20 cellular contexts compared by ENCODE assay signal in genomic region chr9:75274781-75275180, GRCh38.
DNase-seq lines count a peak whose midpoint lies in the region; ATAC-seq, FAIRE-seq and TF ChIP-seq lines count a peak whose summit lies in the region.
"Had no signal": no experiment of that assay in that cellular context is flagged by ENCODE, and none has a peak within 500 bp of the region (broad histone marks: within the 10 kb centered on the region; RNA-seq: fewer than 3 reads in every experiment).

No MANE protein-coding gene starts in this region.

- H3K4me1 ChIP-seq in liver (ENCODE audit: control insufficient read depth in 4 of 4, insufficient read depth in 4 of 4, low read length in 3 of 4) (peaks cover 0 to 2% (median under 1%) of the 10 kb centered on the region in 4 donors), HepG2 (ENCODE audit: insufficient read depth, low read length) (no peaks in the 10 kb centered on the region)
- H3K4me1 ChIP-seq: A549; BLaER1 treated with 17β-estradiol and CSF1 and Interleukin-3, amounts not matched to agents 10 nM and 100 nM; Caco-2 had no signal

- no peak overlapping the region for H3K4me2 ChIP-seq in HepG2 (ENCODE audit: low read depth, low read length)
- H3K4me2 ChIP-seq: A549; BLaER1 treated with 17β-estradiol and CSF1 and Interleukin-3, amounts not matched to agents 10 nM and 100 nM had no signal

- CTCF ChIA-PET in HepG2 (lab: Yijun Ruan, JAX; ENCODE audit: low intra/inter-chr PET ratio, low total read pairs) = no interaction called here

- no peak overlapping the region for H3K4me3 ChIP-seq in liver (ENCODE audit: low read depth in 1 of 3, low read length in 3 of 3)
- no peak overlapping the region for H3K4me3 ChIP-seq in HepG2 (replicated peaks in 1 of 3; ENCODE audit: insufficient read depth in 1 of 3, low read depth in 2 of 3, low read length in 3 of 3)
- H3K4me3 ChIP-seq: A549; BLaER1 treated with 17β-estradiol and CSF1 and Interleukin-3, amounts not matched to agents 10 nM and 100 nM had no signal

- BruUV-seq in HepG2 (replicated peaks; lab: Mats Ljungman, UMichigan) = no TSS peak

- POLR2A ChIA-PET in HepG2 (lab: Yijun Ruan, JAX) = no interaction called here

- H3K27me3 ChIP-seq in liver (ENCODE audit: control insufficient read depth in 4 of 4, insufficient read depth in 4 of 4, low read length in 3 of 4) (no peaks in the 10 kb centered on the region), HepG2 (ENCODE audit: control insufficient read depth in 1 of 2, insufficient read depth in 2 of 2, low read length in 2 of 2) (no peaks in the 10 kb centered on the region; a peak in 1 of 5 replicates)
- H3K27me3 ChIP-seq: BLaER1 treated with 17β-estradiol and CSF1 and Interleukin-3, amounts not matched to agents 10 nM and 100 nM had no signal

- TF ChIP-seq EP300 in HepG2 (IDR thresholded peaks at IDR 0.05; ENCODE audit: low read depth in 2 of 2, low read length in 2 of 2) = no peak
- TF ChIP-seq EP300 in HepG2 (CRISPR knock-in tag; IDR thresholded peaks at IDR 0.05; ENCODE audit: borderline replicate concordance) = no peak

- intact Hi-C loops in HepG2 (cut with micrococcal nuclease; ENCODE audit: unreplicated experiment) = no loop called here

- H3K79me2 ChIP-seq in HepG2 (ENCODE audit: insufficient read depth, low read length) = no peaks in the 10 kb centered on the region

- no peak overlapping the region for H3K27ac ChIP-seq in liver (ENCODE audit: low read depth in 1 of 2, low read length in 2 of 2)
- H3K27ac ChIP-seq in HepG2 (ENCODE audit: extremely low read length, insufficient read depth, low read length) = no peak overlapping the region
- H3K27ac ChIP-seq: 22Rv1; A549; BLaER1 treated with 17β-estradiol and CSF1 and Interleukin-3, amounts not matched to agents 10 nM and 100 nM; C4-2B had no signal

- DNase-seq in HepG2 (ENCODE audit: low spot score) = no peak
- DNase-seq in renal cortical epithelial cell (ENCODE audit: low read depth) = peak; percentile 20
- DNase-seq in NCI-H748 (lab: John Stamatoyannopoulos, UW; ENCODE audit: unreplicated experiment) = no peak
- DNase-seq: AML-193; Caco-2; Calu3; CD4-positive, alpha-beta T cell; CD8-positive, alpha-beta T cell; DMS79 treated with DMSO at 0.1 percent for 48 hours; GF-D8 had no signal

- TF ChIP-seq RAD21 in liver (IDR thresholded peaks at IDR 0.05) = no peak
- no peak for TF ChIP-seq RAD21 in HepG2 (CRISPR knock-in tag; IDR thresholded peaks at IDR 0.05)

- no peak for TF ChIP-seq POLR2A in HepG2 (IDR thresholded peaks at IDR 0.05; ENCODE audit: insufficient read depth in 1 of 2, low read depth in 2 of 2, low read length in 2 of 2)

- H4K20me1 ChIP-seq in HepG2 (ENCODE audit: insufficient read depth, low read length) = no peaks in the 10 kb centered on the region
- H4K20me1 ChIP-seq: BLaER1 treated with 17β-estradiol and CSF1 and Interleukin-3, amounts not matched to agents 10 nM and 100 nM had no signal

- no peak overlapping the region for H2AFZ ChIP-seq in HepG2 (ENCODE audit: low read length)

- H3K9ac ChIP-seq in liver (ENCODE audit: low read depth in 1 of 2, low read length in 2 of 2) (no peak overlapping the region), HepG2 (ENCODE audit: insufficient read depth, low read depth, low read length) (no peak overlapping the region)
- H3K9ac ChIP-seq: BLaER1 treated with 17β-estradiol and CSF1 and Interleukin-3, amounts not matched to agents 10 nM and 100 nM had no signal

- H3K36me3 ChIP-seq in liver (ENCODE audit: control insufficient read depth in 4 of 4, insufficient read depth in 3 of 4, low read depth in 1 of 4, low read length in 3 of 4) (no peaks in the 10 kb centered on the region), HepG2 (replicated peaks in 1 of 2; ENCODE audit: control insufficient read depth in 1 of 2, insufficient read depth in 2 of 2, low read length in 2 of 2) (no peaks in the 10 kb centered on the region)
- H3K36me3 ChIP-seq: BLaER1 treated with 17β-estradiol and CSF1 and Interleukin-3, amounts not matched to agents 10 nM and 100 nM had no signal

- in situ Hi-C loops in HepG2 (cut with HindIII; ENCODE audit: extremely low pct_ligation_motif_present, low pct_unique_long_range_greater_than_20kb) = loop anchor here (25.0 kb wide), 1 partner anchor 563 kb away; no protein-coding TSS in a partner anchor

- H3K9me3 ChIP-seq in liver (ENCODE audit: control insufficient read depth in 4 of 4, low read length in 3 of 4) (peaks cover 0 to 1% (median 0%) of the 10 kb centered on the region in 4 donors), HepG2 (ENCODE audit: low read length) (no peaks in the 10 kb centered on the region)
- H3K9me3 ChIP-seq: A549, Caco-2 had no signal

- FAIRE-seq in HepG2 (lab: Jason Lieb, UNC) = no peak
- FAIRE-seq: A549, D721Med, G401.6, GM12891, GM19239 had no signal

- no peak for ATAC-seq in HepG2
- ATAC-seq in GM19395 (IDR thresholded peaks at IDR 0.05; ENCODE audit: unreplicated experiment) = no peak
- ATAC-seq: A549; CD8-positive, alpha-beta T cell had no signal

- no peak for TF ChIP-seq CTCF in liver (IDR thresholded peaks at IDR 0.05; ENCODE audit: low read depth, low read length, missing input control)
- no peak for TF ChIP-seq CTCF in HepG2 (CRISPR knock-in tag; IDR thresholded peaks at IDR 0.05)

TF ChIP-seq in liver, 16 proteins besides CTCF, POLR2A, EP300 and RAD21 (continues in another document):
- TF ChIP-seq TAF1 (conservative IDR thresholded peaks at IDR 0.05) (no peak), ZBTB33 (IDR thresholded peaks at IDR 0.05) (peak; percentile 43), GABPA (IDR thresholded peaks at IDR 0.05 in 1 of 2, conservative IDR thresholded peaks at IDR 0.05 in 1 of 2) (no peak), NR2F2 (IDR thresholded peaks at IDR 0.05) (no peak), FOXA2 (IDR thresholded peaks at IDR 0.05) (no peak), SP1 (IDR thresholded peaks at IDR 0.05) (peak; percentile 89), ATF3 (IDR thresholded peaks at IDR 0.05) (no peak)

TF ChIP-seq in HepG2, 621 proteins besides CTCF, POLR2A, EP300 and RAD21:
- TF ChIP-seq ZC3H4 (CRISPR knock-in tag; IDR thresholded peaks at IDR 0.05; ENCODE audit: borderline replicate concordance) = no peak
- no peak for TF ChIP-seq ZNF589 (CRISPR knock-in tag; conservative IDR thresholded peaks at IDR 0.05)
- no peak for TF ChIP-seq CEBPG (CRISPR knock-in tag; IDR thresholded peaks at IDR 0.05)
- no peak for TF ChIP-seq ZFP36 (IDR thresholded peaks at IDR 0.05; ENCODE audit: borderline replicate concordance, low read depth, low read length, partially characterized antibody)
- no peak for TF ChIP-seq NAIF1 (CRISPR knock-in tag; IDR thresholded peaks at IDR 0.05; ENCODE audit: borderline replicate concordance)
- TF ChIP-seq ZSCAN12 (CRISPR knock-in tag; IDR thresholded peaks at IDR 0.05) = no peak
- no peak for TF ChIP-seq ZBTB38 (CRISPR knock-in tag; IDR thresholded peaks at IDR 0.05)
- no peak for TF ChIP-seq YEATS4 (CRISPR knock-in tag; IDR thresholded peaks at IDR 0.05; ENCODE audit: borderline replicate concordance)
